1 cellular context compared by ENCODE assay signal in the genomic region with DNA sequence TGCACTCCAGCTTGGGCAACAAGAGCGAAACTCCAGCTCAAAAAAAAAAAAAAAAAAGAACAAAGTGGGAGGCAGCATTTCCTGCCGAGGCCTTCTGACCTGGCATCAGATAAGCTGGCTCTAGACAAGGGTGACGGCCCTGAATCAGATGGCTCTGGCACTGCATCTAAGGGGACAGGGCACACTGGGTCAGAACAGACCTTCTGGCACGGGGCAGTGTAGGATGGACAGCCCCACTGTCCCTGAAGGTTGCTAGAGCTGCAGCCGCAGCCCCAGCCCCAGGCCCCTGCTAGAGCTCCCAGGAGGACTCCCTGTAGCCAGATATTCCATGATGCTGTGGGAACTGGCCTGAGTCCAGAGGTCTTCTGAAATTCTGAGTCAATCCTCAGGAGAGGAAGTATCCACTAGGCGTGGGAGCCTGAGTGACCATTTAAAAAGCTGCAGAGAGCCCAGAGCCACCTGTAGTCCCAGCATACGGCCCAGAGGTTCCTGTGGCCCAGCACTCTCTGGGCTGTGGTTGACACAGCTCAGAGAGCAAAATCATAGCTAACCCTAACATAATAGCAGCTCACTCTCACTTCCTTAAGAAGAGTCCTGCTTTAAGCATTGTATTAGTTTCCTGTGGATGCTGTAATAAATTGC.
TF ChIP-seq lines count a peak whose summit lies in the region.

No MANE protein-coding gene starts in this region.

TF ChIP-seq in K562, 482 proteins besides CTCF, POLR2A, EP300 and RAD21 (continued from another document):
- TF ChIP-seq, protein P1, sequence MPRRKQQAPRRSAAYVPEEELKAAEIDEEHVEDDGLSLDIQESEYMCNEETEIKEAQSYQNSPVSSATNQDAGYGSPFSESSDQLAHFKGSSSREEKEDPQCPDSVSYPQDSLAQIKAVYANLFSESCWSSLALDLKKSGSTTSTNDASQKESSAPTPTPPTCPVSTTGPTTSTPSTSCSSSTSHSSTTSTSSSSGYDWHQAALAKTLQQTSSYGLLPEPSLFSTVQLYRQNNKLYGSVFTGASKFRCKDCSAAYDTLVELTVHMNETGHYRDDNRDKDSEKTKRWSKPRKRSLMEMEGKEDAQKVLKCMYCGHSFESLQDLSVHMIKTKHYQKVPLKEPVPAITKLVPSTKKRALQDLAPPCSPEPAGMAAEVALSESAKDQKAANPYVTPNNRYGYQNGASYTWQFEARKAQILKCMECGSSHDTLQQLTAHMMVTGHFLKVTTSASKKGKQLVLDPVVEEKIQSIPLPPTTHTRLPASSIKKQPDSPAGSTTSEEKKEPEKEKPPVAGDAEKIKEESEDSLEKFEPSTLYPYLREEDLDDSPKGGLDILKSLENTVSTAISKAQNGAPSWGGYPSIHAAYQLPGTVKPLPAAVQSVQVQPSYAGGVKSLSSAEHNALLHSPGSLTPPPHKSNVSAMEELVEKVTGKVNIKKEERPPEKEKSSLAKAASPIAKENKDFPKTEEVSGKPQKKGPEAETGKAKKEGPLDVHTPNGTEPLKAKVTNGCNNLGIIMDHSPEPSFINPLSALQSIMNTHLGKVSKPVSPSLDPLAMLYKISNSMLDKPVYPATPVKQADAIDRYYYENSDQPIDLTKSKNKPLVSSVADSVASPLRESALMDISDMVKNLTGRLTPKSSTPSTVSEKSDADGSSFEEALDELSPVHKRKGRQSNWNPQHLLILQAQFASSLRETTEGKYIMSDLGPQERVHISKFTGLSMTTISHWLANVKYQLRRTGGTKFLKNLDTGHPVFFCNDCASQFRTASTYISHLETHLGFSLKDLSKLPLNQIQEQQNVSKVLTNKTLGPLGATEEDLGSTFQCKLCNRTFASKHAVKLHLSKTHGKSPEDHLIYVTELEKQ (CRISPR knock-in tag; IDR thresholded peaks at IDR 0.05), result 0 out of 2 replicates have a peak, but pooled peaks have one; percentile 0
- TF ChIP-seq ATF7 (IDR thresholded peaks at IDR 0.05), result 0 out of 2 replicates have a peak, but pooled peaks have one; percentile 23
- TF ChIP-seq DPF2 (IDR thresholded peaks at IDR 0.05), result peak; percentile 56
- peak; percentile 64 for TF ChIP-seq ZNF589 (CRISPR knock-in tag; IDR thresholded peaks at IDR 0.05; ENCODE audit: low read depth)
- TF ChIP-seq L3MBTL2 (IDR thresholded peaks at IDR 0.05), result 0 out of 2 replicates have a peak, but pooled peaks have one; percentile 27
- TF ChIP-seq, protein P2, sequence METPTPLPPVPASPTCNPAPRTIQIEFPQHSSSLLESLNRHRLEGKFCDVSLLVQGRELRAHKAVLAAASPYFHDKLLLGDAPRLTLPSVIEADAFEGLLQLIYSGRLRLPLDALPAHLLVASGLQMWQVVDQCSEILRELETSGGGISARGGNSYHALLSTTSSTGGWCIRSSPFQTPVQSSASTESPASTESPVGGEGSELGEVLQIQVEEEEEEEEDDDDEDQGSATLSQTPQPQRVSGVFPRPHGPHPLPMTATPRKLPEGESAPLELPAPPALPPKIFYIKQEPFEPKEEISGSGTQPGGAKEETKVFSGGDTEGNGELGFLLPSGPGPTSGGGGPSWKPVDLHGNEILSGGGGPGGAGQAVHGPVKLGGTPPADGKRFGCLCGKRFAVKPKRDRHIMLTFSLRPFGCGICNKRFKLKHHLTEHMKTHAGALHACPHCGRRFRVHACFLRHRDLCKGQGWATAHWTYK (CRISPR knock-in tag; IDR thresholded peaks at IDR 0.05), result peak; percentile 47; the same call in 1 of the 2 replicates
- TF ChIP-seq JUNB (CRISPR knock-in tag; conservative IDR thresholded peaks at IDR 0.05), result no peak
- 0 out of 2 replicates have a peak, but pooled peaks have one; percentile 5 for TF ChIP-seq JUND (IDR thresholded peaks at IDR 0.05; ENCODE audit: borderline replicate concordance, low read depth, low read length)
- TF ChIP-seq JUND (tag; IDR thresholded peaks at IDR 0.05; ENCODE audit: borderline replicate concordance, low read depth, low read length), result 0 out of 3 replicates have a peak, but pooled peaks have one; percentile 8
- peak; percentile 74; the same call in 1 of the 2 replicates for TF ChIP-seq ZNF384 (IDR thresholded peaks at IDR 0.05; ENCODE audit: low read depth, low read length)
- peak; percentile 50; the same call in 1 of the 2 replicates for TF ChIP-seq ZFX (CRISPR knock-in tag; IDR thresholded peaks at IDR 0.05)
- TF ChIP-seq, protein P3, sequence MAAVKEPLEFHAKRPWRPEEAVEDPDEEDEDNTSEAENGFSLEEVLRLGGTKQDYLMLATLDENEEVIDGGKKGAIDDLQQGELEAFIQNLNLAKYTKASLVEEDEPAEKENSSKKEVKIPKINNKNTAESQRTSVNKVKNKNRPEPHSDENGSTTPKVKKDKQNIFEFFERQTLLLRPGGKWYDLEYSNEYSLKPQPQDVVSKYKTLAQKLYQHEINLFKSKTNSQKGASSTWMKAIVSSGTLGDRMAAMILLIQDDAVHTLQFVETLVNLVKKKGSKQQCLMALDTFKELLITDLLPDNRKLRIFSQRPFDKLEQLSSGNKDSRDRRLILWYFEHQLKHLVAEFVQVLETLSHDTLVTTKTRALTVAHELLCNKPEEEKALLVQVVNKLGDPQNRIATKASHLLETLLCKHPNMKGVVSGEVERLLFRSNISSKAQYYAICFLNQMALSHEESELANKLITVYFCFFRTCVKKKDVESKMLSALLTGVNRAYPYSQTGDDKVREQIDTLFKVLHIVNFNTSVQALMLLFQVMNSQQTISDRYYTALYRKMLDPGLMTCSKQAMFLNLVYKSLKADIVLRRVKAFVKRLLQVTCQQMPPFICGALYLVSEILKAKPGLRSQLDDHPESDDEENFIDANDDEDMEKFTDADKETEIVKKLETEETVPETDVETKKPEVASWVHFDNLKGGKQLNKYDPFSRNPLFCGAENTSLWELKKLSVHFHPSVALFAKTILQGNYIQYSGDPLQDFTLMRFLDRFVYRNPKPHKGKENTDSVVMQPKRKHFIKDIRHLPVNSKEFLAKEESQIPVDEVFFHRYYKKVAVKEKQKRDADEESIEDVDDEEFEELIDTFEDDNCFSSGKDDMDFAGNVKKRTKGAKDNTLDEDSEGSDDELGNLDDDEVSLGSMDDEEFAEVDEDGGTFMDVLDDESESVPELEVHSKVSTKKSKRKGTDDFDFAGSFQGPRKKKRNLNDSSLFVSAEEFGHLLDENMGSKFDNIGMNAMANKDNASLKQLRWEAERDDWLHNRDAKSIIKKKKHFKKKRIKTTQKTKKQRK (IDR thresholded peaks at IDR 0.05; ENCODE audit: borderline replicate concordance, low read depth, low read length), result no peak
- TF ChIP-seq, protein P4, sequence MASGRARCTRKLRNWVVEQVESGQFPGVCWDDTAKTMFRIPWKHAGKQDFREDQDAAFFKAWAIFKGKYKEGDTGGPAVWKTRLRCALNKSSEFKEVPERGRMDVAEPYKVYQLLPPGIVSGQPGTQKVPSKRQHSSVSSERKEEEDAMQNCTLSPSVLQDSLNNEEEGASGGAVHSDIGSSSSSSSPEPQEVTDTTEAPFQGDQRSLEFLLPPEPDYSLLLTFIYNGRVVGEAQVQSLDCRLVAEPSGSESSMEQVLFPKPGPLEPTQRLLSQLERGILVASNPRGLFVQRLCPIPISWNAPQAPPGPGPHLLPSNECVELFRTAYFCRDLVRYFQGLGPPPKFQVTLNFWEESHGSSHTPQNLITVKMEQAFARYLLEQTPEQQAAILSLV (tag; IDR thresholded peaks at IDR 0.05), result 0 out of 2 replicates have a peak, but pooled peaks have one; percentile 30
- peak; percentile 29; the same call in 1 of the 2 replicates for TF ChIP-seq CTBP1 (IDR thresholded peaks at IDR 0.05; ENCODE audit: borderline replicate concordance)
- 0 out of 2 replicates have a peak, but pooled peaks have one; percentile 0 for TF ChIP-seq BCL6 (CRISPR knock-in tag; IDR thresholded peaks at IDR 0.05)
- TF ChIP-seq PYGO2 (tag; IDR thresholded peaks at IDR 0.05), result 0 out of 2 replicates have a peak, but pooled peaks have one; percentile 13
- TF ChIP-seq NFIC (IDR thresholded peaks at IDR 0.05), result peak; percentile 82
- no peak for TF ChIP-seq ZNF717 (CRISPR knock-in tag; IDR thresholded peaks at IDR 0.05)
TF ChIP-seq in K562: peak in this region for 35.
